19 cellular contexts compared by ENCODE assay signal in genomic region chr22:44882226-44882905, GRCh38.
"Had no signal": no experiment of that assay in that cellular context is flagged by ENCODE, and none has a peak within 500 bp of the region (broad histone marks: within the 10 kb centered on the region; RNA-seq: fewer than 3 reads in every experiment).

No MANE protein-coding gene starts in this region.

- ATAC-seq: activated CD8-positive, alpha-beta memory T cell treated with anti-CD3 and anti-CD28 coated beads, Interleukin-2, amount 10 ng/mL, durations not matched to agents 7 days and 5 days; lower lobe of right lung; stimulated activated naive CD8-positive, alpha-beta T cell treated with anti-CD3 and anti-CD28 coated beads, Interleukin-15, amount 100 ng/mL, for 72 hours had no signal

- H3K36me3 Mint-ChIP-seq: activated CD8-positive, alpha-beta memory T cell treated with anti-CD3 and anti-CD28 coated beads, Interleukin-2, amount 10 ng/mL, durations not matched to agents 7 days and 5 days; activated naive CD4-positive, alpha-beta T cell treated with anti-CD3 and anti-CD28 coated beads, Interleukin-2, amount 10 ng/mL, durations not matched to agents 7 days and 5 days; immature natural killer cell had no signal

- H3K4me1 Mint-ChIP-seq: activated CD8-positive, alpha-beta memory T cell treated with anti-CD3 and anti-CD28 coated beads, Interleukin-2, amount 10 ng/mL, durations not matched to agents 7 days and 5 days; activated naive CD4-positive, alpha-beta T cell treated with anti-CD3 and anti-CD28 coated beads, Interleukin-2, amount 10 ng/mL, durations not matched to agents 7 days and 5 days; immature natural killer cell; mesothelial cell of epicardium; nephron; stimulated activated naive CD8-positive, alpha-beta T cell treated with anti-CD3 and anti-CD28 coated beads, Interleukin-15, amount 100 ng/mL, for 72 hours had no signal

- H3K4me1 ChIP-seq: ascending aorta, esophagus squamous epithelium, lower lobe of right lung had no signal

- H3K9me3 ChIP-seq: lower lobe of right lung had no signal

- H3K27ac ChIP-seq: ascending aorta, esophagus squamous epithelium, lower lobe of right lung, skin epidermis, WERI-Rb-1 had no signal

- H3K4me3 ChIP-seq: ascending aorta, esophagus squamous epithelium, lower lobe of right lung, skin epidermis had no signal

- DNase-seq: activated CD4-positive, alpha-beta T cell treated with anti-CD3 and anti-CD28 coated beads, Interleukin-2, amount 50 U/mL, for 4 hours; activated CD8-positive, alpha-beta memory T cell treated with anti-CD3 and anti-CD28 coated beads, Interleukin-2, amount 10 ng/mL, durations not matched to agents 7 days and 5 days; activated naive CD4-positive, alpha-beta T cell treated with anti-CD3 and anti-CD28 coated beads, Interleukin-2, amount 10 ng/mL, durations not matched to agents 7 days and 5 days; activated T-cell treated with anti-CD3 and anti-CD28 coated beads, Interleukin-2, amount 50 U/mL, for 1 hour; cortex of kidney; esophagus squamous epithelium; immature natural killer cell; lower lobe of right lung; stimulated activated CD4-positive, alpha-beta T cell treated with anti-CD3 and anti-CD28 coated beads, Interleukin-4, amount 100 ng/mL, for 1 hour; stimulated activated naive CD8-positive, alpha-beta T cell treated with anti-CD3 and anti-CD28 coated beads, Interleukin-15, amount 100 ng/mL, for 72 hours; trophoblast cell; WERI-Rb-1 had no signal

- H3K27me3 Mint-ChIP-seq: activated CD8-positive, alpha-beta memory T cell treated with anti-CD3 and anti-CD28 coated beads, Interleukin-2, amount 10 ng/mL, durations not matched to agents 7 days and 5 days; progenitor cell of endocrine pancreas; stimulated activated naive CD8-positive, alpha-beta T cell treated with anti-CD3 and anti-CD28 coated beads, Interleukin-15, amount 100 ng/mL, for 72 hours had no signal

- H3K27ac Mint-ChIP-seq: activated CD8-positive, alpha-beta memory T cell treated with anti-CD3 and anti-CD28 coated beads, Interleukin-2, amount 10 ng/mL, durations not matched to agents 7 days and 5 days; activated naive CD4-positive, alpha-beta T cell treated with anti-CD3 and anti-CD28 coated beads, Interleukin-2, amount 10 ng/mL, durations not matched to agents 7 days and 5 days; activated T-helper 2 cell treated with anti-CD3 and anti-CD28 coated beads, Interferon-gamma antibody, Interleukin-2, Interleukin-4, amounts not matched to agents 10 μg/mL and 5 μg/mL and 100 μg/mL, durations not matched to agents 14 hours and 24 hours and 36 hours; immature natural killer cell; mesothelial cell of epicardium; nephron; stimulated activated naive CD8-positive, alpha-beta T cell treated with anti-CD3 and anti-CD28 coated beads, Interleukin-15, amount 100 ng/mL, for 72 hours; T-helper 1 cell treated with Interleukin-12 subunit alpha and Interleukin-12 subunit beta and Interleukin-4 antibody, amounts not matched to agents 30 μg/mL and 1 μg/mL, for 36 hours had no signal

- H3K4me3 Mint-ChIP-seq: activated CD8-positive, alpha-beta memory T cell treated with anti-CD3 and anti-CD28 coated beads, Interleukin-2, amount 10 ng/mL, durations not matched to agents 7 days and 5 days; activated naive CD4-positive, alpha-beta T cell treated with anti-CD3 and anti-CD28 coated beads, Interleukin-2, amount 10 ng/mL, durations not matched to agents 7 days and 5 days; immature natural killer cell; mesothelial cell of epicardium; nephron; stimulated activated naive CD8-positive, alpha-beta T cell treated with anti-CD3 and anti-CD28 coated beads, Interleukin-15, amount 100 ng/mL, for 72 hours; T-helper 1 cell treated with Interleukin-12 subunit alpha and Interleukin-12 subunit beta and Interleukin-4 antibody, amounts not matched to agents 30 μg/mL and 1 μg/mL, for 36 hours had no signal

- H3K36me3 ChIP-seq: ascending aorta, esophagus squamous epithelium, lower lobe of right lung had no signal

- H3K27me3 ChIP-seq: ascending aorta, esophagus squamous epithelium had no signal

- H3K9me3 Mint-ChIP-seq: activated naive CD4-positive, alpha-beta T cell treated with anti-CD3 and anti-CD28 coated beads, Interleukin-2, amount 10 ng/mL, durations not matched to agents 7 days and 5 days; activated T-helper 2 cell treated with anti-CD3 and anti-CD28 coated beads, Interferon-gamma antibody, Interleukin-2, Interleukin-4, amounts not matched to agents 10 μg/mL and 5 μg/mL and 100 μg/mL, durations not matched to agents 14 hours and 24 hours and 36 hours; immature natural killer cell; mesothelial cell of epicardium; nephron; stimulated activated naive CD8-positive, alpha-beta T cell treated with anti-CD3 and anti-CD28 coated beads, Interleukin-15, amount 100 ng/mL, for 72 hours; T-helper 1 cell treated with Interleukin-12 subunit alpha and Interleukin-12 subunit beta and Interleukin-4 antibody, amounts not matched to agents 30 μg/mL and 1 μg/mL, for 36 hours had no signal
